1 cellular context compared by ENCODE assay signal in genomic region chr1:1371354-1371740, GRCh38.
TF ChIP-seq lines count a peak whose summit lies in the region.

No MANE protein-coding gene starts in this region.

TF ChIP-seq in HepG2, 621 proteins besides CTCF, POLR2A, EP300 and RAD21:
- TF ChIP-seq MIER3 (CRISPR knock-in tag; IDR thresholded peaks at IDR 0.05; ENCODE audit: borderline replicate concordance) (no peak), HNRNPLL (IDR thresholded peaks at IDR 0.05; ENCODE audit: low read depth, low read length, poor library complexity, severe bottlenecking) (peak; percentile 0)
